Comparison of ENCODE assay signal across 9 cellular contexts in the genomic region with DNA sequence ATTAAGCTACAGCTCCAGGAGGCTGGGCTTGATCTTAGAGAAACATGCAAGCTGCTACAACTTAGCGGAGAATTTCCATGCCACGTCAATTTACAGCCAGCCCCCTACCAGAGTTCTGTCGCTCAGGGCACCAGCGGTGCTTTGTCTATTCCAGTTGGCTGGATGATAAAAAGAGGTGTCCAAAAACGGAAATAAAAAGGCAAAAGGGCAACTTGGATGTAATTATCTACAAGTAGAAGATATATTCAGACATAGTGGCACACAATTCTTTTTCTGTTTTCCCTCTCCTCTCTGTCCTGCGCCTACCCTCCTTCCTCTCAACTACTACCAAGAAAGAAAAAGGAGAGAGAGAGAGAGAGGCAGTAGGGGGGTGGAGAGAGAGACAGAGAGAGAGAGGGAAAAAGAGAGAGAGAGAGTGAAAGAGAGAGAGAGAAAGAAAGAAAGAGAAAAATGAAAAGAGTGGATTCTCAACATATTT. TPM values are rescaled to one million over a fixed set of nuclear protein-coding genes. Genes with fewer than 3 reads are reported as not detected.
DNase-seq lines count a peak whose midpoint lies in the region; ATAC-seq and TF ChIP-seq lines count a peak whose summit lies in the region.
"Had no signal": no experiment of that assay in that cellular context is flagged by ENCODE, and none has a peak within 500 bp of the region (broad histone marks: within the 10 kb centered on the region; RNA-seq: fewer than 3 reads in every experiment).

No MANE protein-coding gene starts in this region.

- TF ChIP-seq CTCF in ovary (IDR thresholded peaks at IDR 0.05): peak in 1 of 3 donors; percentile 9

- DNase-seq in AG08396 (ENCODE audit: low spot score): peak; percentile 41
- peak; percentile 91 for DNase-seq in adipocyte (ENCODE audit: low read depth)
- DNase-seq in Right ventricle myocardium superior: no peak
- DNase-seq in ovary: peak in 3 of 5 donors; percentile 23 to 34 (median 30)
- DNase-seq in activated CD4-positive, alpha-beta T cell treated with anti-CD3 and anti-CD28 coated beads, Interleukin-2, amount 10 ng/mL, durations not matched to agents 24 days and 14 days: no peak
- DNase-seq in naive thymus-derived CD4-positive, alpha-beta T cell: no peak
- DNase-seq in NCI-H82 treated with DMSO at 0.1 percent for 48 hours (lab: John Stamatoyannopoulos, UW; ENCODE audit: unreplicated experiment): no peak
- DNase-seq: CD4-positive, CD25-positive, alpha-beta regulatory T cell had no signal

- CTCF ChIA-PET in naive thymus-derived CD4-positive, alpha-beta T cell (lab: Charles Lee): no interaction called here

- H3K4me1 Mint-ChIP-seq in activated CD4-positive, alpha-beta T cell treated with anti-CD3 and anti-CD28 coated beads, Interleukin-2, amount 10 ng/mL, durations not matched to agents 24 days and 14 days: no peaks in the 10 kb centered on the region
- H3K4me1 Mint-ChIP-seq in naive thymus-derived CD4-positive, alpha-beta T cell: no peaks in the 10 kb centered on the region
- H3K4me1 Mint-ChIP-seq: CD4-positive, CD25-positive, alpha-beta regulatory T cell had no signal

- no peak for TF ChIP-seq EP300 in ovary (IDR thresholded peaks at IDR 0.05)

- POLR2A ChIA-PET in naive thymus-derived CD4-positive, alpha-beta T cell (lab: Charles Lee): no interaction called here

- intact Hi-C loops in Right ventricle myocardium superior (cut with DNase I): no loop called here
- intact Hi-C loops in ovary (cut with DNase I): no loop called here
- intact Hi-C loops in activated CD4-positive, alpha-beta T cell treated with anti-CD3 and anti-CD28 coated beads, Interleukin-2, amount 10 ng/mL, durations not matched to agents 24 days and 14 days (cut with micrococcal nuclease): no loop called here
- intact Hi-C loops in naive thymus-derived CD4-positive, alpha-beta T cell (cut with micrococcal nuclease): no loop called here

- H3K27me3 Mint-ChIP-seq in activated CD4-positive, alpha-beta T cell treated with anti-CD3 and anti-CD28 coated beads, Interleukin-2, amount 10 ng/mL, durations not matched to agents 24 days and 14 days: peaks cover 23% of the 10 kb centered on the region
- peaks cover 9 to 33% (median 14%) of the 10 kb centered on the region in 5 donors for H3K27me3 Mint-ChIP-seq in naive thymus-derived CD4-positive, alpha-beta T cell

- no peak overlapping the region for H3K4me3 Mint-ChIP-seq in activated CD4-positive, alpha-beta T cell treated with anti-CD3 and anti-CD28 coated beads, Interleukin-2, amount 10 ng/mL, durations not matched to agents 24 days and 14 days
- H3K4me3 Mint-ChIP-seq in naive thymus-derived CD4-positive, alpha-beta T cell: no peak overlapping the region
- H3K4me3 Mint-ChIP-seq: CD4-positive, CD25-positive, alpha-beta regulatory T cell had no signal

- no peak for TF ChIP-seq POLR2A in ovary (IDR thresholded peaks at IDR 0.05)

- H3K4me1 ChIP-seq in adipocyte (ENCODE audit: control insufficient read depth, insufficient read depth, low read length): peaks cover 26% of the 10 kb centered on the region
- peaks cover 6% of the 10 kb centered on the region for H3K4me1 ChIP-seq in ovary (ENCODE audit: insufficient read depth)
- H3K4me1 ChIP-seq in naive thymus-derived CD4-positive, alpha-beta T cell (ENCODE audit: control insufficient read depth in 2 of 2, insufficient read depth in 2 of 2, low read length in 2 of 2): no peaks in the 10 kb centered on the region

- H3K27me3 ChIP-seq in adipocyte (replicated peaks; ENCODE audit: control insufficient read depth, insufficient read depth, low read length) (no peaks in the 10 kb centered on the region), ovary (no peaks in the 10 kb centered on the region)
- H3K27me3 ChIP-seq in naive thymus-derived CD4-positive, alpha-beta T cell (ENCODE audit: control insufficient read depth in 2 of 2, insufficient read depth in 2 of 2, low read length in 2 of 2): peaks cover 6% of the 10 kb centered on the region in 2 donors

- H3K27ac ChIP-seq in ovary: peak overlapping the region; percentile 50 to 65
- no peak overlapping the region for H3K27ac ChIP-seq in naive thymus-derived CD4-positive, alpha-beta T cell (ENCODE audit: low read depth, low read length)

- H3K27ac Mint-ChIP-seq in activated CD4-positive, alpha-beta T cell treated with anti-CD3 and anti-CD28 coated beads, Interleukin-2, amount 10 ng/mL, durations not matched to agents 24 days and 14 days: no peak overlapping the region
- no peak overlapping the region for H3K27ac Mint-ChIP-seq in naive thymus-derived CD4-positive, alpha-beta T cell
- H3K27ac Mint-ChIP-seq: CD4-positive, CD25-positive, alpha-beta regulatory T cell had no signal

- no peaks in the 10 kb centered on the region for H3K9me3 ChIP-seq in adipocyte (ENCODE audit: control insufficient read depth, low read length)
- H3K9me3 ChIP-seq in ovary: no peaks in the 10 kb centered on the region
- no peaks in the 10 kb centered on the region for H3K9me3 ChIP-seq in naive thymus-derived CD4-positive, alpha-beta T cell (ENCODE audit: control insufficient read depth in 2 of 3, low read length in 3 of 3)

- peak; percentile 83 for ATAC-seq in Right ventricle myocardium superior (ENCODE audit: poor library complexity)
- ATAC-seq in naive thymus-derived CD4-positive, alpha-beta T cell: no peak
- ATAC-seq in HG02852 (IDR thresholded peaks at IDR 0.05; ENCODE audit: unreplicated experiment): no peak

- H3K4me3 ChIP-seq in adipocyte (ENCODE audit: low read length) (peak overlapping the region; percentile 87), ovary (peak overlapping the region; percentile 40)
- no peak overlapping the region for H3K4me3 ChIP-seq in naive thymus-derived CD4-positive, alpha-beta T cell (ENCODE audit: low read length)

- H3K36me3 ChIP-seq in adipocyte (ENCODE audit: control insufficient read depth, insufficient read depth, low read length, severe bottlenecking) (no peaks in the 10 kb centered on the region), ovary (no peaks in the 10 kb centered on the region)
- H3K36me3 ChIP-seq in naive thymus-derived CD4-positive, alpha-beta T cell (ENCODE audit: control insufficient read depth in 2 of 3, insufficient read depth in 3 of 3, low read length in 3 of 3): no peaks in the 10 kb centered on the region

- WGBS in ovary, 3 donors: 0 to 7% (median 5%) methylated on average over 6 of the region's 6 CpGs

- peak overlapping the region; percentile 87 for H3K9ac ChIP-seq in adipocyte (ENCODE audit: low read length)

- H3K9me3 Mint-ChIP-seq in activated CD4-positive, alpha-beta T cell treated with anti-CD3 and anti-CD28 coated beads, Interleukin-2, amount 10 ng/mL, durations not matched to agents 24 days and 14 days: no peaks in the 10 kb centered on the region
- H3K9me3 Mint-ChIP-seq in naive thymus-derived CD4-positive, alpha-beta T cell: peaks cover 0 to 2% (median 0%) of the 10 kb centered on the region in 11 donors
- H3K9me3 Mint-ChIP-seq: CD4-positive, CD25-positive, alpha-beta regulatory T cell had no signal

- no peaks in the 10 kb centered on the region for H3K36me3 Mint-ChIP-seq in activated CD4-positive, alpha-beta T cell treated with anti-CD3 and anti-CD28 coated beads, Interleukin-2, amount 10 ng/mL, durations not matched to agents 24 days and 14 days (ENCODE audit: low read depth)
- H3K36me3 Mint-ChIP-seq in naive thymus-derived CD4-positive, alpha-beta T cell: peaks cover 0 to 2% (median 0%) of the 10 kb centered on the region in 5 donors

RNA-seq across cellular contexts. Expression of gene RFTN2, which starts 0.4 kb away (rescaled TPM):
- 4.4 TPM for total RNA-seq in Right ventricle myocardium superior
- 10 to 100 TPM in 6 of 7 donors, 1 to 10 TPM in 1; 9.7 to 22.1 (median 15.3) TPM for total RNA-seq in ovary
- 10 to 100 TPM in 1 of 2 donors, 1 to 10 TPM in 1; 8.1 to 13.4 TPM for polyA plus RNA-seq in ovary
- not detected in 2 replicates for total RNA-seq in activated CD4-positive, alpha-beta T cell treated with anti-CD3 and anti-CD28 coated beads, Interleukin-2, amount 10 ng/mL, durations not matched to agents 24 days and 14 days
- total RNA-seq in naive thymus-derived CD4-positive, alpha-beta T cell: under 1 TPM in 1 of 5 experiments, not detected in 4; 0.64 TPM
- under 1 TPM; 0.12 to 0.21 TPM for polyA plus RNA-seq in naive thymus-derived CD4-positive, alpha-beta T cell
- total RNA-seq: CD4-positive, CD25-positive, alpha-beta regulatory T cell had no signal

RNA-seq across cellular contexts. Expression of gene MARS2, which starts 29.4 kb away (rescaled TPM):
- total RNA-seq in Right ventricle myocardium superior: 6.6 TPM
- 1 to 10 TPM; 3.2 to 7.7 (median 5.0) TPM for total RNA-seq in ovary
- 1 to 10 TPM; 1.8 to 4.7 TPM for polyA plus RNA-seq in ovary
- 23.1 and 23.2 TPM in 2 replicates for total RNA-seq in activated CD4-positive, alpha-beta T cell treated with anti-CD3 and anti-CD28 coated beads, Interleukin-2, amount 10 ng/mL, durations not matched to agents 24 days and 14 days
- 10 to 100 TPM in 3 of 5 experiments, 1 to 10 TPM in 2; 8.8 to 15.4 (median 13.6) TPM for total RNA-seq in naive thymus-derived CD4-positive, alpha-beta T cell
- polyA plus RNA-seq in naive thymus-derived CD4-positive, alpha-beta T cell: 10 to 100 TPM in 1 of 2 donors, 1 to 10 TPM in 1; 7.7 to 10.0 TPM

Comparison
In these comparisons a context has a peak if more than half of its experiments do, and no peak if none do; other contexts are left out.
1. DNase-seq: peak in AG08396 (single experiment), adipocyte (single experiment) and ovary (3 of 5); none in Right ventricle myocardium superior (single experiment), activated CD4-positive, alpha-beta T cell treated with anti-CD3 and anti-CD28 coated beads, Interleukin-2, amount 10 ng/mL, durations not matched to agents 24 days and 14 days (single experiment), naive thymus-derived CD4-positive, alpha-beta T cell (0 of 9) and NCI-H82 treated with DMSO at 0.1 percent for 48 hours (single experiment).